Comparison of ENCODE assay signal across 5 cellular contexts in genomic region chr1:242308681-242309080, GRCh38.
A peak's percentile ranks its signal among the peaks of the same experiment; 100 is the strongest.
DNase-seq lines count a peak whose midpoint lies in the region; ATAC-seq, FAIRE-seq and TF ChIP-seq lines count a peak whose summit lies in the region.
"Not testable (repeated sequence)": the region's sequence is repeated elsewhere in the genome, so short reads cannot be mapped to it uniquely, and the experiment has no call there.

No MANE protein-coding gene starts in this region.

- H3K4me2 ChIP-seq in PC-3 (ENCODE audit: low read length): not testable (repeated sequence)

- H4K20me1 ChIP-seq in PC-3 (ENCODE audit: low read length): not testable (repeated sequence)

- ATAC-seq in PC-3 (peak; percentile 12), foreskin keratinocyte (peak; percentile 78)

- H3K4me3 ChIP-seq in PC-3 (ENCODE audit: low read length); bronchial epithelial cell (ENCODE audit: low read depth, low read length): not testable (repeated sequence)

- H3K27me3 ChIP-seq in PC-3 (ENCODE audit: low read length); bronchial epithelial cell (ENCODE audit: control insufficient read depth, insufficient read depth, low read length); foreskin keratinocyte: not testable (repeated sequence)

- not testable (repeated sequence) for BruUV-seq in PC-3 (replicated peaks; lab: Mats Ljungman, UMichigan); MCF 10A (replicated peaks; lab: Mats Ljungman, UMichigan)

- H2AFZ ChIP-seq in PC-3 (ENCODE audit: low read length): not testable (repeated sequence)

- POLR2A ChIA-PET in PC-3 (lab: Charles Lee; ENCODE audit: unreplicated experiment); MCF 10A (lab: Yijun Ruan, JAX): not testable (repeated sequence)

- not testable (repeated sequence) for H3K4me1 ChIP-seq in PC-3 (ENCODE audit: insufficient read depth, low read length); foreskin keratinocyte

- not testable (repeated sequence) for H3K9me2 ChIP-seq in PC-3 (replicated peaks; ENCODE audit: low read length)

- not testable (repeated sequence) for H3K27me3 Mint-ChIP-seq in MCF 10A (ENCODE audit: insufficient read depth, unreplicated experiment); progenitor cell of endocrine pancreas

- TF ChIP-seq CTCF in PC-3 (conservative IDR thresholded peaks at IDR 0.05; ENCODE audit: low read depth, low read length); MCF 10A (IDR thresholded peaks at IDR 0.05; ENCODE audit: unreplicated experiment); bronchial epithelial cell (IDR thresholded peaks at IDR 0.05; ENCODE audit: insufficient read depth, low read length, severe bottlenecking); foreskin keratinocyte (conservative IDR thresholded peaks at IDR 0.05); progenitor cell of endocrine pancreas (IDR thresholded peaks at IDR 0.05; ENCODE audit: unreplicated experiment): not testable (repeated sequence)

- CTCF ChIA-PET in PC-3 (lab: Charles Lee); MCF 10A (lab: Yijun Ruan, JAX): not testable (repeated sequence)

- DNase-seq in PC-3; progenitor cell of endocrine pancreas (ENCODE audit: low spot score, unreplicated experiment): not testable (repeated sequence)
- peak; percentile 61 for DNase-seq in MCF 10A (ENCODE audit: unreplicated experiment)
- peak; percentile 49 for DNase-seq in bronchial epithelial cell (ENCODE audit: low read depth)
- peak; percentile 45 to 76 for DNase-seq in foreskin keratinocyte

- not testable (repeated sequence) for FAIRE-seq in bronchial epithelial cell (lab: Jason Lieb, UNC)

- peak overlapping the region; percentile 10 for H3K27ac Mint-ChIP-seq in MCF 10A (ENCODE audit: low read depth, unreplicated experiment)
- peak overlapping the region; percentile 21 for H3K27ac Mint-ChIP-seq in progenitor cell of endocrine pancreas

- not testable (repeated sequence) for H3K79me2 ChIP-seq in PC-3 (ENCODE audit: low read length)

- H3K36me3 Mint-ChIP-seq in MCF 10A (ENCODE audit: insufficient read depth, unreplicated experiment); progenitor cell of endocrine pancreas (ENCODE audit: insufficient read depth): not testable (repeated sequence)

- H3K27ac ChIP-seq in PC-3 (ENCODE audit: low read length): peak overlapping the region; percentile 59
- not testable (repeated sequence) for H3K27ac ChIP-seq in foreskin keratinocyte

- not testable (repeated sequence) for H3K9me3 ChIP-seq in PC-3 (ENCODE audit: low read length)

- not testable (repeated sequence) for H3K4me3 Mint-ChIP-seq in MCF 10A (ENCODE audit: unreplicated experiment); progenitor cell of endocrine pancreas (ENCODE audit: low read depth)

- H3K9me3 Mint-ChIP-seq in MCF 10A (ENCODE audit: unreplicated experiment): not testable (repeated sequence)
- H3K9me3 Mint-ChIP-seq in progenitor cell of endocrine pancreas (ENCODE audit: low read depth): peaks cover 17% of the 10 kb centered on the region

- intact Hi-C loops in PC-3 (cut with micrococcal nuclease); MCF 10A (cut with micrococcal nuclease): not testable (repeated sequence)

- H3K36me3 ChIP-seq in PC-3 (ENCODE audit: low read depth, low read length); bronchial epithelial cell (ENCODE audit: control insufficient read depth, insufficient read depth, low read length): not testable (repeated sequence)

- not testable (repeated sequence) for H3K9ac ChIP-seq in PC-3 (ENCODE audit: low read length)

- not testable (repeated sequence) for H3K4me1 Mint-ChIP-seq in MCF 10A (ENCODE audit: insufficient read depth, unreplicated experiment); progenitor cell of endocrine pancreas (ENCODE audit: low read depth)

- H3F3A ChIP-seq in PC-3 (ENCODE audit: low read length, unreplicated experiment): not testable (repeated sequence)
